In genomic region chr10:3790858-3791257, GRCh38 we compare ENCODE assay signal across 16 cellular contexts. TPM values are rescaled to one million over a fixed set of nuclear protein-coding genes. Genes with fewer than 3 reads are reported as not detected.
DNase-seq lines count a peak whose midpoint lies in the region; ATAC-seq and TF ChIP-seq lines count a peak whose summit lies in the region.
"Had no signal": no experiment of that assay in that cellular context is flagged by ENCODE, and none has a peak within 500 bp of the region (broad histone marks: within the 10 kb centered on the region; RNA-seq: fewer than 3 reads in every experiment).

No MANE protein-coding gene starts in this region.

- H3K27ac Mint-ChIP-seq in H9 (no peak overlapping the region), endodermal cell (no peak overlapping the region)
- H3K27ac Mint-ChIP-seq: CD4-positive, alpha-beta T cell had no signal

- H3K4me1 Mint-ChIP-seq in H9 (peaks cover 21 to 22% of the 10 kb centered on the region in 2 experiments), endodermal cell (peaks cover 29% of the 10 kb centered on the region)

- no peak overlapping the region for H3K4me2 ChIP-seq in DND-41 (ENCODE audit: insufficient read depth, low read length)
- no peak overlapping the region for H3K4me2 ChIP-seq in H9 (ENCODE audit: insufficient read depth, insufficient read length, low read length)
- H3K4me2 ChIP-seq in trophoblast cell (ENCODE audit: low read length) = no peak overlapping the region

- peak overlapping the region; percentile 30; the same call in 1 of the 2 replicates for H3K27ac ChIP-seq in DND-41 (ENCODE audit: low read length)
- no peak overlapping the region for H3K27ac ChIP-seq in H9 (ENCODE audit: insufficient read length, low read depth, low read length)
- no peak overlapping the region for H3K27ac ChIP-seq in endodermal cell (ENCODE audit: low read depth, low read length)
- no peak overlapping the region for H3K27ac ChIP-seq in trophoblast cell (ENCODE audit: low read depth, low read length)
- H3K27ac ChIP-seq in substantia nigra (ENCODE audit: low read depth, low read length, poor library complexity, severe bottlenecking) = no peak overlapping the region
- H3K27ac ChIP-seq: C4-2B had no signal

- no peak overlapping the region for H2AFZ ChIP-seq in DND-41 (ENCODE audit: low read depth, low read length)
- no peak overlapping the region for H2AFZ ChIP-seq in H9 (ENCODE audit: low read length)
- H2AFZ ChIP-seq in trophoblast cell (ENCODE audit: insufficient read depth, low read length, poor library complexity) = no peak overlapping the region

- H3K9me3 ChIP-seq in DND-41 (ENCODE audit: insufficient read depth, low read length, severe bottlenecking) = peaks cover 3% of the 10 kb centered on the region
- no peaks in the 10 kb centered on the region for H3K9me3 ChIP-seq in H9 (ENCODE audit: control insufficient read depth, low read depth, low read length)
- H3K9me3 ChIP-seq in endodermal cell (ENCODE audit: control insufficient read depth, low read length) = peaks cover 15% of the 10 kb centered on the region
- peaks cover 2% of the 10 kb centered on the region for H3K9me3 ChIP-seq in trophoblast cell (ENCODE audit: insufficient read depth, low read depth, low read length)
- H3K9me3 ChIP-seq: HAP-1 had no signal

- H4K20me1 ChIP-seq in DND-41 (ENCODE audit: insufficient read depth, low read length) = no peaks in the 10 kb centered on the region
- H4K20me1 ChIP-seq in H9 (ENCODE audit: control insufficient read depth, insufficient read depth, insufficient read length) = no peaks in the 10 kb centered on the region

- peaks cover 7% of the 10 kb centered on the region for H3K79me2 ChIP-seq in DND-41 (ENCODE audit: insufficient read depth, low read length)
- no peaks in the 10 kb centered on the region for H3K79me2 ChIP-seq in H9 (ENCODE audit: insufficient read depth, low read length)
- H3K79me2 ChIP-seq in trophoblast cell (ENCODE audit: control insufficient read depth, insufficient read depth, low read length, poor library complexity) = peaks cover 1% of the 10 kb centered on the region

- H3K9ac ChIP-seq in DND-41 (ENCODE audit: low read depth, low read length) (no peak overlapping the region), H9 (ENCODE audit: extremely low read depth, insufficient read length, low read length) (no peak overlapping the region), endodermal cell (ENCODE audit: extremely low read depth, low read length, poor library complexity, severe bottlenecking) (no peak overlapping the region), trophoblast cell (ENCODE audit: low read length) (no peak overlapping the region)

- in situ Hi-C loops in ACHN (cut with HindIII; ENCODE audit: low pct_ligation_motif_present, low pct_unique_long_range_greater_than_20kb, low sequenced_read_pairs) = no loop called here

- H3K23me2 ChIP-seq in H9 (ENCODE audit: insufficient read length, low read depth, low read length, poor library complexity, severe bottlenecking) = peaks cover 2% of the 10 kb centered on the region

- DNase-seq in DND-41 = no peak
- DNase-seq in H9 = peak; percentile 7
- DNase-seq in endodermal cell = peak; percentile 35
- DNase-seq in trophoblast cell = no peak
- DNase-seq in ACHN = no peak
- no peak for DNase-seq in activated CD4-positive, alpha-beta T cell treated with anti-CD3 and anti-CD28 coated beads, Interleukin-2, amount 50 U/mL, for 4 hours
- DNase-seq in substantia nigra (lab: John Stamatoyannopoulos, UW) = no peak
- DNase-seq: AML-193; Caco-2; CD4-positive, alpha-beta T cell; DMS153; DMS79; GF-D8; GOT3 had no signal

- no peak overlapping the region for H4K5ac ChIP-seq in H9 (ENCODE audit: insufficient read length, low read depth, low read length)

- H2BK120ac ChIP-seq in H9 (ENCODE audit: low read depth, low read length, poor library complexity, severe bottlenecking) (no peak overlapping the region), trophoblast cell (ENCODE audit: insufficient read depth, low read length, poor library complexity) (no peak overlapping the region)

- no peak overlapping the region for H4K12ac ChIP-seq in trophoblast cell (ENCODE audit: low read depth, low read length)

- H2BK12ac ChIP-seq in H9 (ENCODE audit: insufficient read length, low read depth, low read length) (no peak overlapping the region), trophoblast cell (ENCODE audit: low read length) (no peak overlapping the region)

- H2BK20ac ChIP-seq in H9 (ENCODE audit: low read depth, low read length, poor library complexity, severe bottlenecking) = no peak overlapping the region

- no peak overlapping the region for H3K14ac ChIP-seq in H9 (ENCODE audit: insufficient read depth, low read length)
- no peak overlapping the region for H3K14ac ChIP-seq in trophoblast cell (ENCODE audit: low read length)

- H3T11ph ChIP-seq in H9 (ENCODE audit: low read length) = no peak overlapping the region

- H4K8ac ChIP-seq in H9 (replicated peaks; ENCODE audit: insufficient read length, low read depth, low read length) = no peak overlapping the region
- no peak overlapping the region for H4K8ac ChIP-seq in trophoblast cell (ENCODE audit: low read depth, low read length)

- TF ChIP-seq CTCF in DND-41 (IDR thresholded peaks at IDR 0.05; ENCODE audit: borderline replicate concordance, extremely low read depth, low read length, poor library complexity, severe bottlenecking) = no peak
- TF ChIP-seq CTCF in H9 (conservative IDR thresholded peaks at IDR 0.05) = no peak
- TF ChIP-seq CTCF in endodermal cell (conservative IDR thresholded peaks at IDR 0.05) = no peak

- H4K91ac ChIP-seq in H9 (ENCODE audit: insufficient read length, low read depth, low read length) (no peak overlapping the region), trophoblast cell (ENCODE audit: low read depth, low read length) (no peak overlapping the region)

- WGBS in H9 (ENCODE audit: extremely low coverage, insufficient read length, low lambda C conversion rate) = no CpG with 5 or more reads among the region's 6 CpGs
- 76 to 86% methylated on average over 5 to 6 of the region's 6 CpGs for WGBS in endodermal cell (ENCODE audit: insufficient coverage in 1 of 2, insufficient read length in 1 of 2), 2 experiments
- WGBS in trophoblast cell (ENCODE audit: extremely low coverage, insufficient coverage, insufficient read length) = no CpG with 5 or more reads among the region's 6 CpGs

- H2BK5ac ChIP-seq in H9 (ENCODE audit: insufficient read length, low read length) (no peak overlapping the region), trophoblast cell (ENCODE audit: low read depth, low read length, poor library complexity) (no peak overlapping the region)

- H2BK15ac ChIP-seq in H9 (ENCODE audit: low read depth, low read length) = no peak overlapping the region

- H3K27me3 ChIP-seq in DND-41 (ENCODE audit: insufficient read depth, low read length, poor library complexity) (no peaks in the 10 kb centered on the region), H9 (ENCODE audit: insufficient read depth, low read length) (no peaks in the 10 kb centered on the region), endodermal cell (ENCODE audit: control insufficient read depth, insufficient read depth, low read length, poor library complexity, severe bottlenecking) (no peaks in the 10 kb centered on the region), trophoblast cell (ENCODE audit: insufficient read depth, low read length) (no peaks in the 10 kb centered on the region)

- H3K4me3 Mint-ChIP-seq in H9 (no peak overlapping the region), endodermal cell (no peak overlapping the region)
- H3K4me3 Mint-ChIP-seq: CD4-positive, alpha-beta T cell had no signal

- no peak overlapping the region for H2AK5ac ChIP-seq in H9 (ENCODE audit: insufficient read length, low read length)
- H2AK5ac ChIP-seq in trophoblast cell (ENCODE audit: low read length) = no peak overlapping the region

- no peak overlapping the region for H3K56ac ChIP-seq in H9 (ENCODE audit: insufficient read length, low read depth, low read length)

- H3K4ac ChIP-seq in H9 (ENCODE audit: low read depth, low read length) (no peak overlapping the region), trophoblast cell (ENCODE audit: low read depth, low read length) (no peak overlapping the region)

- H3K36me3 ChIP-seq in DND-41 (ENCODE audit: insufficient read depth, low read length) (no peaks in the 10 kb centered on the region), endodermal cell (ENCODE audit: control insufficient read depth, insufficient read depth, low read length) (no peaks in the 10 kb centered on the region), trophoblast cell (ENCODE audit: control insufficient read depth in 1 of 2, insufficient read depth in 2 of 2, low read length in 2 of 2) (no peaks in the 10 kb centered on the region)
- H3K36me3 ChIP-seq: HAP-1 had no signal

- no peaks in the 10 kb centered on the region for H3K79me1 ChIP-seq in H9 (ENCODE audit: insufficient read depth, low read depth, low read length, poor library complexity, severe bottlenecking)
- H3K79me1 ChIP-seq in trophoblast cell (ENCODE audit: low read length) = peaks cover 7% of the 10 kb centered on the region

- peaks cover 13% of the 10 kb centered on the region for H3K4me1 ChIP-seq in DND-41 (ENCODE audit: insufficient read depth, low read length)
- peaks cover 2% of the 10 kb centered on the region; the same call in 1 of the 2 replicates for H3K4me1 ChIP-seq in H9 (ENCODE audit: insufficient read depth, low read length)
- H3K4me1 ChIP-seq in endodermal cell (ENCODE audit: control insufficient read depth, insufficient read depth, low read length) = no peaks in the 10 kb centered on the region
- peaks cover 5 to 7% of the 10 kb centered on the region in 2 experiments for H3K4me1 ChIP-seq in trophoblast cell (ENCODE audit: control insufficient read depth in 1 of 2, insufficient read depth in 2 of 2, low read length in 2 of 2)

- H3K23ac ChIP-seq in H9 (ENCODE audit: insufficient read length, low read depth, low read length) (no peak overlapping the region), trophoblast cell (ENCODE audit: low read length) (no peak overlapping the region)

- no peak for ATAC-seq in DND-41 (ENCODE audit: insufficient read depth, low read depth)

- peaks cover 4% of the 10 kb centered on the region for H3K27me3 Mint-ChIP-seq in H9 (ENCODE audit: low read depth)
- no peaks in the 10 kb centered on the region for H3K27me3 Mint-ChIP-seq in endodermal cell (ENCODE audit: insufficient read depth)
- H3K27me3 Mint-ChIP-seq: CD4-positive, alpha-beta T cell had no signal

- H3K4me3 ChIP-seq in DND-41 (ENCODE audit: low read depth in 1 of 2, low read length in 2 of 2) (no peak overlapping the region), endodermal cell (ENCODE audit: low read length) (no peak overlapping the region), trophoblast cell (ENCODE audit: low read depth, low read length) (peak overlapping the region; percentile 12)
- H3K4me3 ChIP-seq: HAP-1 had no signal

- H3K36me3 Mint-ChIP-seq in H9 (ENCODE audit: insufficient read depth in 1 of 3, low read depth in 3 of 3) (peaks cover 0 to 10% (median 8%) of the 10 kb centered on the region in 3 experiments; a peak in 5 of 7 replicates), endodermal cell (ENCODE audit: low read depth) (no peaks in the 10 kb centered on the region)

- H3K9me3 Mint-ChIP-seq in H9 (peaks cover 9 to 22% of the 10 kb centered on the region in 2 experiments; a peak in 4 of 5 replicates), endodermal cell (peaks cover 13% of the 10 kb centered on the region)

- H3K18ac ChIP-seq in H9 (ENCODE audit: insufficient read length, low read depth, low read length) (no peak overlapping the region), trophoblast cell (ENCODE audit: low read length) (no peak overlapping the region)

RNA-seq across cellular contexts. Expression of gene KLF6, which starts 5.8 kb away (rescaled TPM):
- total RNA-seq in H9 (2021) (19.3 and 20.9 TPM in 2 replicates), endodermal cell (10 to 100 TPM; 59.0 to 71.2 TPM)
- polyA plus RNA-seq in endodermal cell (2013, experiment 1 of 2) = 36.4 TPM
- polyA plus RNA-seq in endodermal cell (2013, experiment 2 of 2) = 43.6 TPM
- polyA plus RNA-seq in trophoblast cell (2013) = 113 TPM in 2 replicates

Comparison
In these comparisons a context has a peak if more than half of its experiments do, and no peak if none do; other contexts are left out.
1. DNase-seq: peak in H9 (single experiment) and endodermal cell (single experiment); none in DND-41 (single experiment), trophoblast cell (0 of 2), ACHN (single experiment), activated CD4-positive, alpha-beta T cell treated with anti-CD3 and anti-CD28 coated beads, Interleukin-2, amount 50 U/mL, for 4 hours (0 of 2) and substantia nigra (0 of 49).